2 cellular contexts compared by ENCODE assay signal in the genomic region with DNA sequence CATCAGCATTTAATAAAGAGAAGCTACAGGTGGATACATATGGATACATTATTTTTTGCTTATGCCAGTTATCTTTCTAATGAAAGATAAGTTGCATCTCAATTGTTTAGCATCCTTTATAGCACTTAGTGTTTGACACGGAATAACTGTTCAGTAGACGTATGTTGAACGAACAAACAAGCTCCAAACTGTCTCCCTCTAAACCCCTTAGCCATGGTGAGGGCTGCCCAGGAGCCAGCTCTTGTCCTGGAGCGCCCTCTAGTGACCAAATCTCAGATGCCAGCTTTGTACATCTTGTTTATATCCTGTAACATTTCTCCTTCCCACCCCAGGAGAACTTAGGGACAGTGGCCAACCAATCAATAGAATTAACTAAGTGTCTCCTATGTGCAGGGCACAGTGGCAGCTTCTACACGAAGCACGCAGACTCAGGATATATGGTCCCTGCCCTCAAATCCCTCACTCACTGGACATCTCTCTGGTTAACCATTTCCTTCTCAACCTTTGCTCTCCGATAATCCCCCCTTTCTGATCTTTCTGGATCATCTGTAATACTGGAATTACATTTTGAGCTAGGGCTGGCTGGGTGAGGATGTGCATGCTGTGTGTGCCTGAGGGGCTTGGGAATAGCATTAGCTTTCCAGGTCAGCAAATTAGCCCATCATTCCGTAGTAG.
TF ChIP-seq lines count a peak whose summit lies in the region.

No MANE protein-coding gene starts in this region.

TF ChIP-seq in GM23338, 12 proteins besides CTCF, POLR2A, EP300 and RAD21:
- TF ChIP-seq ETS1 (IDR thresholded peaks at IDR 0.05) (no peak), POLR2AphosphoS5 (IDR thresholded peaks at IDR 0.05; ENCODE audit: low read depth) (no peak), NANOG (IDR thresholded peaks at IDR 0.05; ENCODE audit: borderline replicate concordance) (no peak), ZNF331 (CRISPR knock-in tag; IDR thresholded peaks at IDR 0.05; ENCODE audit: low read depth) (no peak), CREB1 (CRISPR knock-in tag; IDR thresholded peaks at IDR 0.05; ENCODE audit: low read depth) (no peak), EZH2 (IDR thresholded peaks at IDR 0.05; ENCODE audit: low read depth, unreplicated experiment) (no peak), EZH2phosphoT487 (IDR thresholded peaks at IDR 0.05; ENCODE audit: unreplicated experiment) (no peak), ZNF114 (CRISPR knock-in tag; IDR thresholded peaks at IDR 0.05) (no peak), JUNB (IDR thresholded peaks at IDR 0.05; ENCODE audit: unreplicated experiment) (no peak)

TF ChIP-seq in GM12878, 131 proteins besides CTCF, POLR2A, EP300 and RAD21 (continued from another document):
- TF ChIP-seq YY1 (IDR thresholded peaks at IDR 0.05; ENCODE audit: low read depth, low read length) = 0 out of 2 replicates have a peak, but pooled peaks have one; percentile 48
- no peak for TF ChIP-seq CBX5 (IDR thresholded peaks at IDR 0.05; ENCODE audit: low read depth)
- no peak for TF ChIP-seq SIX5 (IDR thresholded peaks at IDR 0.05; ENCODE audit: low read depth, low read length, severe bottlenecking)
- peak; percentile 72 for TF ChIP-seq SMC3 (IDR thresholded peaks at IDR 0.05; ENCODE audit: borderline replicate concordance, low read length)
- TF ChIP-seq EGR1 (IDR thresholded peaks at IDR 0.05; ENCODE audit: borderline replicate concordance in 1 of 2, low read depth in 2 of 2, low read length in 2 of 2) = no peak
- no peak for TF ChIP-seq TAF1 (IDR thresholded peaks at IDR 0.05; ENCODE audit: borderline replicate concordance, low read depth, low read length)
- no peak for TF ChIP-seq MTA2 (IDR thresholded peaks at IDR 0.05; ENCODE audit: low read depth)
